ENCODE assay signal across 34 cellular contexts in the genomic region with DNA sequence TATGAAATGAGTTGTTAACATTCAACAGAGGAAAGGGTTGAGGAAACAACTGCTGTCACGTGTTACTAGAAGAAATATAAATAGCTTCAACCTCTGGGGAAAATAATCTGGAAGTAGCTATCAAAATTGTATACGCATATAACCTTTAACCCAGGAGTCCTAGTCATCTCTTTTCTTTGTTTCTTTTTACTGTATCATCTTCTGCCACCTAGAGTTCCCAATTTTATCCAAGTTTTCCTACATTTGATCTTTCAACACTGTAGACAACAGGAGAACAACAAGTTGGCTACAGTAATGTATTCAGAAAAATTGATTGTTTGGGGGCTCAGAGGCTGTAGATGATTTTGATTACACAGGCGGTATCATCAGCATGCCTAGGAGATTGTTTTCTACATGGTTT.
"Had no signal": no experiment of that assay in that cellular context is flagged by ENCODE, and none has a peak within 500 bp of the region (broad histone marks: within the 10 kb centered on the region; RNA-seq: fewer than 3 reads in every experiment).

No MANE protein-coding gene starts in this region.

- DNase-seq: Kasumi-1, MG63, MM.1S, MV-4-11, NCI-H1048, NCI-H1092, NCI-H1092 treated with DMSO at 0.1 percent for 48 hours, NCI-H1105, NCI-H1105 treated with DMSO at 0.1 percent for 48 hours, NCI-H1417, NCI-H1417 treated with DMSO at 0.1 percent for 48 hours, NCI-H1436, NCI-H1436 treated with DMSO at 0.1 percent for 48 hours, NCI-H146, NCI-H1694, NCI-H1694 treated with DMSO at 0.1 percent for 48 hours, NCI-H187, NCI-H187 treated with DMSO at 0.1 percent for 48 hours, NCI-H1930, NCI-H2029, NCI-H2029 treated with DMSO at 0.1 percent for 48 hours, NCI-H2081, NCI-H2081 treated with DMSO at 0.1 percent for 48 hours, NCI-H2107, NCI-H2171, NCI-H2171 treated with DMSO at 0.1 percent for 48 hours, NCI-H2227 treated with DMSO at 0.1 percent for 48 hours, NCI-H226, NCI-H345, NCI-H446, NCI-H446 treated with DMSO at 0.1 percent for 48 hours, NCI-H510A, NCI-H510A treated with DMSO at 0.1 percent for 48 hours had no signal

- H3K9me3 ChIP-seq: MG63 had no signal

- H3K4me3 ChIP-seq: MG63 had no signal

- H3K4me2 ChIP-seq: KMS-11 had no signal

- H3K27me3 ChIP-seq: MG63 had no signal

- H3K36me3 ChIP-seq: MG63 had no signal

- H3K27ac ChIP-seq: KMS-11 had no signal

- H3K9ac ChIP-seq: KMS-11 had no signal
